12 cellular contexts compared by ENCODE assay signal in genomic region chr2:85257359-85258193, GRCh38.
DNase-seq lines count a peak whose midpoint lies in the region; ATAC-seq and TF ChIP-seq lines count a peak whose summit lies in the region.
"Had no signal": no experiment of that assay in that cellular context is flagged by ENCODE, and none has a peak within 500 bp of the region (broad histone marks: within the 10 kb centered on the region; RNA-seq: fewer than 3 reads in every experiment).

No MANE protein-coding gene starts in this region.

- H3K4me3 Mint-ChIP-seq in H9: peak overlapping the region; percentile 9 to 55; a peak in 2 of 5 replicates
- H3K4me3 Mint-ChIP-seq in natural killer cell treated with Interleukin-12 subunit alpha and Interleukin-12 subunit beta and Interleukin-15 and Interleukin-18, amount 100 ng/mL, for 72 hours: no peak overlapping the region
- H3K4me3 Mint-ChIP-seq: activated naive CD8-positive, alpha-beta T cell; CD4-positive, alpha-beta T cell; stimulated activated naive CD8-positive, alpha-beta T cell treated with anti-CD3 and anti-CD28 coated beads, Interleukin-15, amount 100 ng/mL, for 72 hours had no signal

- no peak overlapping the region for H2BK120ac ChIP-seq in H9 (ENCODE audit: low read depth, low read length, poor library complexity, severe bottlenecking)

- H2BK15ac ChIP-seq in H9 (ENCODE audit: low read depth, low read length): 0 out of 2 replicates have a peak overlapping the region, but pooled peaks have one; percentile 39

- no peaks in the 10 kb centered on the region for H4K20me1 ChIP-seq in H9 (ENCODE audit: control insufficient read depth, insufficient read depth, insufficient read length)

- H3K14ac ChIP-seq in H9 (ENCODE audit: insufficient read depth, low read length): peak overlapping the region; percentile 82; the same call in 1 of the 2 replicates

- H3T11ph ChIP-seq in H9 (ENCODE audit: low read length): no peak overlapping the region

- intact Hi-C loops in left lung (cut with DNase I) (no loop called here), spleen (cut with DNase I; ENCODE audit: low total_unique reads) (no loop called here), mucosa of descending colon (cut with DNase I, micrococcal nuclease) (no loop called here)

- TF ChIP-seq CTCF in H9 (conservative IDR thresholded peaks at IDR 0.05): no peak
- TF ChIP-seq CTCF in left lung (IDR thresholded peaks at IDR 0.05): no peak
- TF ChIP-seq CTCF in spleen (IDR thresholded peaks at IDR 0.05 in 8 of 11, conservative IDR thresholded peaks at IDR 0.05 in 3 of 11): no peak
- no peak for TF ChIP-seq CTCF in mucosa of descending colon (IDR thresholded peaks at IDR 0.05)

- WGBS in H9 (ENCODE audit: extremely low coverage, insufficient read length, low lambda C conversion rate): no CpG with 5 or more reads among the region's 13 CpGs
- WGBS in spleen, 5 donors: 59 to 78% (median 64%) methylated on average over 12 to 13 of the region's 13 CpGs

- peak overlapping the region; percentile 37 for H4K91ac ChIP-seq in H9 (ENCODE audit: insufficient read length, low read depth, low read length)

- H3K4ac ChIP-seq in H9 (ENCODE audit: low read depth, low read length): no peak overlapping the region

- H2BK12ac ChIP-seq in H9 (ENCODE audit: insufficient read length, low read depth, low read length): no peak overlapping the region

- H2AK5ac ChIP-seq in H9 (ENCODE audit: insufficient read length, low read length): peak overlapping the region; percentile 22

- no peak overlapping the region for H3K9ac ChIP-seq in H9 (ENCODE audit: extremely low read depth, insufficient read length, low read length)

- H4K5ac ChIP-seq in H9 (ENCODE audit: insufficient read length, low read depth, low read length): no peak overlapping the region

- H3K9me3 Mint-ChIP-seq in H9: no peaks in the 10 kb centered on the region
- no peaks in the 10 kb centered on the region for H3K9me3 Mint-ChIP-seq in natural killer cell treated with Interleukin-12 subunit alpha and Interleukin-12 subunit beta and Interleukin-15 and Interleukin-18, amount 100 ng/mL, for 72 hours
- H3K9me3 Mint-ChIP-seq: CD4-positive, alpha-beta T cell; stimulated activated naive CD8-positive, alpha-beta T cell treated with anti-CD3 and anti-CD28 coated beads, Interleukin-15, amount 100 ng/mL, for 72 hours had no signal

- H3K56ac ChIP-seq in H9 (ENCODE audit: insufficient read length, low read depth, low read length): no peak overlapping the region

- no peaks in the 10 kb centered on the region; the same call in none of the 2 replicates for H3K27me3 Mint-ChIP-seq in H9 (ENCODE audit: low read depth)
- peaks cover 0 to 2% of the 10 kb centered on the region in 2 donors for H3K27me3 Mint-ChIP-seq in natural killer cell treated with Interleukin-12 subunit alpha and Interleukin-12 subunit beta and Interleukin-15 and Interleukin-18, amount 100 ng/mL, for 72 hours
- H3K27me3 Mint-ChIP-seq: activated naive CD8-positive, alpha-beta T cell; CD4-positive, alpha-beta T cell; stimulated activated naive CD8-positive, alpha-beta T cell treated with anti-CD3 and anti-CD28 coated beads, Interleukin-15, amount 100 ng/mL, for 72 hours had no signal

- H3K36me3 Mint-ChIP-seq in H9 (ENCODE audit: insufficient read depth in 1 of 3, low read depth in 3 of 3): peaks cover 12 to 21% (median 19%) of the 10 kb centered on the region in 3 experiments
- no peaks in the 10 kb centered on the region for H3K36me3 Mint-ChIP-seq in natural killer cell treated with Interleukin-12 subunit alpha and Interleukin-12 subunit beta and Interleukin-15 and Interleukin-18, amount 100 ng/mL, for 72 hours
- H3K36me3 Mint-ChIP-seq: activated naive CD8-positive, alpha-beta T cell had no signal

- peak overlapping the region; percentile 78 to 98 (median 98) for H3K27ac Mint-ChIP-seq in H9
- no peak overlapping the region for H3K27ac Mint-ChIP-seq in natural killer cell treated with Interleukin-12 subunit alpha and Interleukin-12 subunit beta and Interleukin-15 and Interleukin-18, amount 100 ng/mL, for 72 hours
- H3K27ac Mint-ChIP-seq: activated naive CD8-positive, alpha-beta T cell; CD4-positive, alpha-beta T cell had no signal

- H3K4me1 ChIP-seq in H9 (ENCODE audit: insufficient read depth, low read length) (peaks cover 33% of the 10 kb centered on the region), left lung (peaks cover 14 to 36% of the 10 kb centered on the region in 2 donors), spleen (peaks cover 12 to 65% (median 31%) of the 10 kb centered on the region in 6 donors), mucosa of descending colon (ENCODE audit: low read depth) (no peaks in the 10 kb centered on the region)

- no peak for DNase-seq in H9
- peak; percentile 41 for DNase-seq in astrocyte of the hippocampus (ENCODE audit: low read depth, low spot score)
- DNase-seq in left lung: no peak
- peak; percentile 71 for DNase-seq in spleen
- no peak for DNase-seq in midbrain (lab: John Stamatoyannopoulos, UW)
- DNase-seq in mucosa of descending colon: no peak
- DNase-seq in natural killer cell treated with Interleukin-12 subunit alpha and Interleukin-12 subunit beta and Interleukin-15 and Interleukin-18, amount 100 ng/mL, for 72 hours (ENCODE audit: low spot score): no peak
- DNase-seq: activated CD4-positive, alpha-beta T cell treated with anti-CD3 and anti-CD28 coated beads, Interleukin-2, amount 50 U/mL, for 48 hours; CD4-positive, alpha-beta T cell; stimulated activated naive CD8-positive, alpha-beta T cell treated with anti-CD3 and anti-CD28 coated beads, Interleukin-15, amount 100 ng/mL, for 72 hours had no signal

- H3K79me2 ChIP-seq in H9 (ENCODE audit: insufficient read depth, low read length): peaks cover 8% of the 10 kb centered on the region; the same call in 1 of the 2 replicates

- H3K9me3 ChIP-seq in H9 (ENCODE audit: control insufficient read depth, low read depth, low read length) (no peaks in the 10 kb centered on the region), left lung (no peaks in the 10 kb centered on the region), spleen (no peaks in the 10 kb centered on the region), mucosa of descending colon (no peaks in the 10 kb centered on the region)

- H2BK20ac ChIP-seq in H9 (ENCODE audit: low read depth, low read length, poor library complexity, severe bottlenecking): no peak overlapping the region

- no peaks in the 10 kb centered on the region for H3K23me2 ChIP-seq in H9 (ENCODE audit: insufficient read length, low read depth, low read length, poor library complexity, severe bottlenecking)

- H3K79me1 ChIP-seq in H9 (ENCODE audit: insufficient read depth, low read depth, low read length, poor library complexity, severe bottlenecking): no peaks in the 10 kb centered on the region

- H3K4me1 Mint-ChIP-seq in H9: peaks cover 84 to 90% of the 10 kb centered on the region in 2 experiments
- no peaks in the 10 kb centered on the region for H3K4me1 Mint-ChIP-seq in natural killer cell treated with Interleukin-12 subunit alpha and Interleukin-12 subunit beta and Interleukin-15 and Interleukin-18, amount 100 ng/mL, for 72 hours (ENCODE audit: low read depth in 2 of 2)

- H2AFZ ChIP-seq in H9 (ENCODE audit: low read length): no peak overlapping the region

- H3K18ac ChIP-seq in H9 (ENCODE audit: insufficient read length, low read depth, low read length): no peak overlapping the region

- ATAC-seq in left lung (peak; percentile 5), mucosa of descending colon (no peak), GM19467 (IDR thresholded peaks at IDR 0.05; ENCODE audit: unreplicated experiment) (no peak)
- ATAC-seq in natural killer cell treated with Interleukin-12 subunit alpha and Interleukin-12 subunit beta and Interleukin-15 and Interleukin-18, amount 100 ng/mL, for 72 hours: no peak
- ATAC-seq: stimulated activated naive CD8-positive, alpha-beta T cell treated with anti-CD3 and anti-CD28 coated beads, Interleukin-15, amount 100 ng/mL, for 72 hours had no signal

- no peak overlapping the region for H3K23ac ChIP-seq in H9 (ENCODE audit: insufficient read length, low read depth, low read length)

- no peak overlapping the region for H2BK5ac ChIP-seq in H9 (ENCODE audit: insufficient read length, low read length)

- no peak for TF ChIP-seq POLR2A in spleen (IDR thresholded peaks at IDR 0.05)

- no peak overlapping the region for H3K4me2 ChIP-seq in H9 (ENCODE audit: insufficient read depth, insufficient read length, low read length)

- no peak overlapping the region for H4K8ac ChIP-seq in H9 (replicated peaks; ENCODE audit: insufficient read length, low read depth, low read length)

- no peak overlapping the region for H3K4me3 ChIP-seq in left lung
- H3K4me3 ChIP-seq in spleen: no peak overlapping the region
- no peak overlapping the region for H3K4me3 ChIP-seq in mucosa of descending colon

- H3K36me3 ChIP-seq in left lung (no peaks in the 10 kb centered on the region), spleen (no peaks in the 10 kb centered on the region), mucosa of descending colon (ENCODE audit: low read depth) (no peaks in the 10 kb centered on the region)

- no peaks in the 10 kb centered on the region for H3K27me3 ChIP-seq in H9 (ENCODE audit: insufficient read depth, low read length)
- H3K27me3 ChIP-seq in left lung: no peaks in the 10 kb centered on the region
- peaks cover 0 to 7% (median 0%) of the 10 kb centered on the region in 7 donors for H3K27me3 ChIP-seq in spleen (replicated peaks in 1 of 7)

- H3K27ac ChIP-seq in H9 (ENCODE audit: insufficient read length, low read depth, low read length) (no peak overlapping the region), left lung (peak overlapping the region; percentile 30 to 49), spleen (peak overlapping the region in 3 of 8 donors; percentile 25 to 51 (median 36))

Comparison
In these comparisons a context has a peak if more than half of its experiments do, and no peak if none do; other contexts are left out.
1. DNase-seq: peak in astrocyte of the hippocampus (single experiment) and spleen (single experiment); none in H9 (single experiment), left lung (0 of 2), midbrain (single experiment), mucosa of descending colon (0 of 3) and natural killer cell treated with Interleukin-12 subunit alpha and Interleukin-12 subunit beta and Interleukin-15 and Interleukin-18, amount 100 ng/mL, for 72 hours (single experiment).
2. H3K27ac Mint-ChIP-seq: peak in H9 (3 of 3); none in natural killer cell treated with Interleukin-12 subunit alpha and Interleukin-12 subunit beta and Interleukin-15 and Interleukin-18, amount 100 ng/mL, for 72 hours (0 of 2).